ENCODE assay signal across 3 cellular contexts in the genomic region with DNA sequence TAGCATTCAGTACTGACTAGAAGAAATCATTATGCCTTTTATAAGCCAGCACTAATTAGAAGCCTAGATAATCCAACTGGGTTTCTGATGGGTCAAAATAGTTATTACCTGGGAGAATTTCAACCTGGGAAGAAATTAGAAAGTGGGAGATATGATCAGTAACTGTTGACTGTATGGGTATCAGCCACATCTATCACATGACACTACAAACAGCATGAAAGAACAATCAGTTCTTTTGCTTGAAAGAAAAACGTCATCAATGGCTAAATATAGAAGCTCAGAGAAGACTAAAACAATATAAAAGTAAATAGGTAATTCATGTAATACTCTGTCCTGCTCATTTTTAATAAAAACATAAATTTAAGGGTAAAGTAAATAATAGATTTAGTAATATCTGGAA.
TF ChIP-seq lines count a peak whose summit lies in the region.

No MANE protein-coding gene starts in this region.

TF ChIP-seq in liver, 16 proteins besides CTCF, POLR2A, EP300 and RAD21 (continued from another document):
- no peak for TF ChIP-seq JUND (IDR thresholded peaks at IDR 0.05)
- TF ChIP-seq, protein P1, sequence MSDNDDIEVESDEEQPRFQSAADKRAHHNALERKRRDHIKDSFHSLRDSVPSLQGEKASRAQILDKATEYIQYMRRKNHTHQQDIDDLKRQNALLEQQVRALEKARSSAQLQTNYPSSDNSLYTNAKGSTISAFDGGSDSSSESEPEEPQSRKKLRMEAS (IDR thresholded peaks at IDR 0.05): no peak
- TF ChIP-seq EGR1 (IDR thresholded peaks at IDR 0.05; ENCODE audit: low read depth in 2 of 2): no peak
- no peak for TF ChIP-seq REST (IDR thresholded peaks at IDR 0.05)
- TF ChIP-seq GABPA (IDR thresholded peaks at IDR 0.05 in 1 of 2, conservative IDR thresholded peaks at IDR 0.05 in 1 of 2): no peak
- no peak for TF ChIP-seq YY1 (IDR thresholded peaks at IDR 0.05)
- peak; percentile 12 for TF ChIP-seq SP1 (IDR thresholded peaks at IDR 0.05)
- TF ChIP-seq RXRA (IDR thresholded peaks at IDR 0.05): peak in 1 of 2 donors; percentile 13
- TF ChIP-seq HNF4G (IDR thresholded peaks at IDR 0.05): no peak
- TF ChIP-seq, protein P2, sequence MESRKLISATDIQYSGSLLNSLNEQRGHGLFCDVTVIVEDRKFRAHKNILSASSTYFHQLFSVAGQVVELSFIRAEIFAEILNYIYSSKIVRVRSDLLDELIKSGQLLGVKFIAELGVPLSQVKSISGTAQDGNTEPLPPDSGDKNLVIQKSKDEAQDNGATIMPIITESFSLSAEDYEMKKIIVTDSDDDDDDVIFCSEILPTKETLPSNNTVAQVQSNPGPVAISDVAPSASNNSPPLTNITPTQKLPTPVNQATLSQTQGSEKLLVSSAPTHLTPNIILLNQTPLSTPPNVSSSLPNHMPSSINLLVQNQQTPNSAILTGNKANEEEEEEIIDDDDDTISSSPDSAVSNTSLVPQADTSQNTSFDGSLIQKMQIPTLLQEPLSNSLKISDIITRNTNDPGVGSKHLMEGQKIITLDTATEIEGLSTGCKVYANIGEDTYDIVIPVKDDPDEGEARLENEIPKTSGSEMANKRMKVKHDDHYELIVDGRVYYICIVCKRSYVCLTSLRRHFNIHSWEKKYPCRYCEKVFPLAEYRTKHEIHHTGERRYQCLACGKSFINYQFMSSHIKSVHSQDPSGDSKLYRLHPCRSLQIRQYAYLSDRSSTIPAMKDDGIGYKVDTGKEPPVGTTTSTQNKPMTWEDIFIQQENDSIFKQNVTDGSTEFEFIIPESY (IDR thresholded peaks at IDR 0.05): no peak
- TF ChIP-seq, protein P3, sequence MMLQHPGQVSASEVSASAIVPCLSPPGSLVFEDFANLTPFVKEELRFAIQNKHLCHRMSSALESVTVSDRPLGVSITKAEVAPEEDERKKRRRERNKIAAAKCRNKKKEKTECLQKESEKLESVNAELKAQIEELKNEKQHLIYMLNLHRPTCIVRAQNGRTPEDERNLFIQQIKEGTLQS (IDR thresholded peaks at IDR 0.05): no peak
- peak; percentile 9 for TF ChIP-seq FOXA2 (IDR thresholded peaks at IDR 0.05)

TF ChIP-seq in HepG2, 621 proteins besides CTCF, POLR2A, EP300 and RAD21 (continued from another document):
- TF ChIP-seq, protein P4, sequence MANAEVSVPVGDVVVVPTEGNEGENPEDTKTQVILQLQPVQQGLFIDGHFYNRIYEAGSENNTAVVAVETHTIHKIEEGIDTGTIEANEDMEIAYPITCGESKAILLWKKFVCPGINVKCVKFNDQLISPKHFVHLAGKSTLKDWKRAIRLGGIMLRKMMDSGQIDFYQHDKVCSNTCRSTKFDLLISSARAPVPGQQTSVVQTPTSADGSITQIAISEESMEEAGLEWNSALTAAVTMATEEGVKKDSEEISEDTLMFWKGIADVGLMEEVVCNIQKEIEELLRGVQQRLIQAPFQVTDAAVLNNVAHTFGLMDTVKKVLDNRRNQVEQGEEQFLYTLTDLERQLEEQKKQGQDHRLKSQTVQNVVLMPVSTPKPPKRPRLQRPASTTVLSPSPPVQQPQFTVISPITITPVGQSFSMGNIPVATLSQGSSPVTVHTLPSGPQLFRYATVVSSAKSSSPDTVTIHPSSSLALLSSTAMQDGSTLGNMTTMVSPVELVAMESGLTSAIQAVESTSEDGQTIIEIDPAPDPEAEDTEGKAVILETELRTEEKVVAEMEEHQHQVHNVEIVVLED (CRISPR knock-in tag; IDR thresholded peaks at IDR 0.05; ENCODE audit: borderline replicate concordance): no peak
- TF ChIP-seq KDM2A (CRISPR knock-in tag; IDR thresholded peaks at IDR 0.05; ENCODE audit: borderline replicate concordance, low read depth) (no peak), SNRNP70 (IDR thresholded peaks at IDR 0.05; ENCODE audit: low read depth, low read length) (no peak), XRCC5 (optimal IDR thresholded peaks at IDR 0.05; ENCODE audit: low read length) (no peak), ZNF512B (CRISPR knock-in tag; IDR thresholded peaks at IDR 0.05; ENCODE audit: borderline replicate concordance) (no peak), NCOA1 (CRISPR knock-in tag; IDR thresholded peaks at IDR 0.05) (no peak), ZSCAN22 (CRISPR knock-in tag; IDR thresholded peaks at IDR 0.05) (no peak), ZBTB43 (CRISPR knock-in tag; conservative IDR thresholded peaks at IDR 0.05) (no peak), ZSCAN25 (CRISPR knock-in tag; IDR thresholded peaks at IDR 0.05) (no peak)
- TF ChIP-seq, protein P5, sequence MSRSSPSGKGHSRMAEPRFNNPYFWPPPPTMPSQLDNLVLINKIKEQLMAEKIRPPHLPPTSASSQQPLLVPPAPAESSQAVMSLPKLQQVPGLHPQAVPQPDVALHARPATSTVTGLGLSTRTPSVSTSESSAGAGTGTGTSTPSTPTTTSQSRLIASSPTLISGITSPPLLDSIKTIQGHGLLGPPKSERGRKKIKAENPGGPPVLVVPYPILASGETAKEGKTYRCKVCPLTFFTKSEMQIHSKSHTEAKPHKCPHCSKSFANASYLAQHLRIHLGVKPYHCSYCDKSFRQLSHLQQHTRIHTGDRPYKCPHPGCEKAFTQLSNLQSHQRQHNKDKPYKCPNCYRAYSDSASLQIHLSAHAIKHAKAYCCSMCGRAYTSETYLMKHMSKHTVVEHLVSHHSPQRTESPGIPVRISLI (CRISPR knock-in tag; IDR thresholded peaks at IDR 0.05; ENCODE audit: borderline replicate concordance): no peak

TF ChIP-seq in GM12878, 131 proteins besides CTCF, POLR2A, EP300 and RAD21 (continued from another document):
- TF ChIP-seq, protein P6, sequence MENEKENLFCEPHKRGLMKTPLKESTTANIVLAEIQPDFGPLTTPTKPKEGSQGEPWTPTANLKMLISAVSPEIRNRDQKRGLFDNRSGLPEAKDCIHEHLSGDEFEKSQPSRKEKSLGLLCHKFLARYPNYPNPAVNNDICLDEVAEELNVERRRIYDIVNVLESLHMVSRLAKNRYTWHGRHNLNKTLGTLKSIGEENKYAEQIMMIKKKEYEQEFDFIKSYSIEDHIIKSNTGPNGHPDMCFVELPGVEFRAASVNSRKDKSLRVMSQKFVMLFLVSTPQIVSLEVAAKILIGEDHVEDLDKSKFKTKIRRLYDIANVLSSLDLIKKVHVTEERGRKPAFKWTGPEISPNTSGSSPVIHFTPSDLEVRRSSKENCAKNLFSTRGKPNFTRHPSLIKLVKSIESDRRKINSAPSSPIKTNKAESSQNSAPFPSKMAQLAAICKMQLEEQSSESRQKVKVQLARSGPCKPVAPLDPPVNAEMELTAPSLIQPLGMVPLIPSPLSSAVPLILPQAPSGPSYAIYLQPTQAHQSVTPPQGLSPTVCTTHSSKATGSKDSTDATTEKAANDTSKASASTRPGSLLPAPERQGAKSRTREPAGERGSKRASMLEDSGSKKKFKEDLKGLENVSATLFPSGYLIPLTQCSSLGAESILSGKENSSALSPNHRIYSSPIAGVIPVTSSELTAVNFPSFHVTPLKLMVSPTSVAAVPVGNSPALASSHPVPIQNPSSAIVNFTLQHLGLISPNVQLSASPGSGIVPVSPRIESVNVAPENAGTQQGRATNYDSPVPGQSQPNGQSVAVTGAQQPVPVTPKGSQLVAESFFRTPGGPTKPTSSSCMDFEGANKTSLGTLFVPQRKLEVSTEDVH (IDR thresholded peaks at IDR 0.05; ENCODE audit: low read depth, partially characterized antibody): no peak
- TF ChIP-seq, protein P7, sequence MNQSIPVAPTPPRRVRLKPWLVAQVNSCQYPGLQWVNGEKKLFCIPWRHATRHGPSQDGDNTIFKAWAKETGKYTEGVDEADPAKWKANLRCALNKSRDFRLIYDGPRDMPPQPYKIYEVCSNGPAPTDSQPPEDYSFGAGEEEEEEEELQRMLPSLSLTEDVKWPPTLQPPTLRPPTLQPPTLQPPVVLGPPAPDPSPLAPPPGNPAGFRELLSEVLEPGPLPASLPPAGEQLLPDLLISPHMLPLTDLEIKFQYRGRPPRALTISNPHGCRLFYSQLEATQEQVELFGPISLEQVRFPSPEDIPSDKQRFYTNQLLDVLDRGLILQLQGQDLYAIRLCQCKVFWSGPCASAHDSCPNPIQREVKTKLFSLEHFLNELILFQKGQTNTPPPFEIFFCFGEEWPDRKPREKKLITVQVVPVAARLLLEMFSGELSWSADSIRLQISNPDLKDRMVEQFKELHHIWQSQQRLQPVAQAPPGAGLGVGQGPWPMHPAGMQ (IDR thresholded peaks at IDR 0.05; ENCODE audit: borderline replicate concordance): no peak
- no peak for TF ChIP-seq BACH1 (IDR thresholded peaks at IDR 0.05; ENCODE audit: borderline replicate concordance)
- peak; percentile 65 for TF ChIP-seq ATF7 (IDR thresholded peaks at IDR 0.05; ENCODE audit: low read depth)
- peak; percentile 36 for TF ChIP-seq MEF2B (IDR thresholded peaks at IDR 0.05; ENCODE audit: partially characterized antibody, poor library complexity, severe bottlenecking)
- no peak for TF ChIP-seq PML (IDR thresholded peaks at IDR 0.05; ENCODE audit: low read length)
- no peak for TF ChIP-seq TBL1XR1 (IDR thresholded peaks at IDR 0.05; ENCODE audit: low read depth, low read length)
